ENCODE assay signal across 1 cellular context in the genomic region with DNA sequence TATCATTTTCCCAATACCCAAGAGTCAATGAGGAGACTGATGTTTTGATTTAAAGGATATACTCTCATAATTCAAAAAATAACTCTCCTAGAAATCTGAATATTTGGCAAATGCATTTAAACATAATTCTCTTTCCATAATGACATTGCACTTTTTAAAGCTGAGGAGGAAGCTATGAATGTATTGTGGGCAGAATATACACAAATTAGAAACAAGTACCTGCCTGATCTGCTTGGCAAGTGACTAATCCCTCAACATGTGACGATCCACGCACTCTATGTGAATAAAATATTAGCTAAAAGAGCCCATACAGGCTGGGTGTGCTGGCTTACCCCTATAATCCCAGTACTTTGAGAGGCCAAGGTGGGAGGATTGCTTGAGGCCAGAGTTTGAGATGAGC.
TF ChIP-seq lines count a peak whose summit lies in the region.

No MANE protein-coding gene starts in this region.

TF ChIP-seq in K562, 482 proteins besides CTCF, POLR2A, EP300 and RAD21 (continued from another document):
- TF ChIP-seq, protein P1, sequence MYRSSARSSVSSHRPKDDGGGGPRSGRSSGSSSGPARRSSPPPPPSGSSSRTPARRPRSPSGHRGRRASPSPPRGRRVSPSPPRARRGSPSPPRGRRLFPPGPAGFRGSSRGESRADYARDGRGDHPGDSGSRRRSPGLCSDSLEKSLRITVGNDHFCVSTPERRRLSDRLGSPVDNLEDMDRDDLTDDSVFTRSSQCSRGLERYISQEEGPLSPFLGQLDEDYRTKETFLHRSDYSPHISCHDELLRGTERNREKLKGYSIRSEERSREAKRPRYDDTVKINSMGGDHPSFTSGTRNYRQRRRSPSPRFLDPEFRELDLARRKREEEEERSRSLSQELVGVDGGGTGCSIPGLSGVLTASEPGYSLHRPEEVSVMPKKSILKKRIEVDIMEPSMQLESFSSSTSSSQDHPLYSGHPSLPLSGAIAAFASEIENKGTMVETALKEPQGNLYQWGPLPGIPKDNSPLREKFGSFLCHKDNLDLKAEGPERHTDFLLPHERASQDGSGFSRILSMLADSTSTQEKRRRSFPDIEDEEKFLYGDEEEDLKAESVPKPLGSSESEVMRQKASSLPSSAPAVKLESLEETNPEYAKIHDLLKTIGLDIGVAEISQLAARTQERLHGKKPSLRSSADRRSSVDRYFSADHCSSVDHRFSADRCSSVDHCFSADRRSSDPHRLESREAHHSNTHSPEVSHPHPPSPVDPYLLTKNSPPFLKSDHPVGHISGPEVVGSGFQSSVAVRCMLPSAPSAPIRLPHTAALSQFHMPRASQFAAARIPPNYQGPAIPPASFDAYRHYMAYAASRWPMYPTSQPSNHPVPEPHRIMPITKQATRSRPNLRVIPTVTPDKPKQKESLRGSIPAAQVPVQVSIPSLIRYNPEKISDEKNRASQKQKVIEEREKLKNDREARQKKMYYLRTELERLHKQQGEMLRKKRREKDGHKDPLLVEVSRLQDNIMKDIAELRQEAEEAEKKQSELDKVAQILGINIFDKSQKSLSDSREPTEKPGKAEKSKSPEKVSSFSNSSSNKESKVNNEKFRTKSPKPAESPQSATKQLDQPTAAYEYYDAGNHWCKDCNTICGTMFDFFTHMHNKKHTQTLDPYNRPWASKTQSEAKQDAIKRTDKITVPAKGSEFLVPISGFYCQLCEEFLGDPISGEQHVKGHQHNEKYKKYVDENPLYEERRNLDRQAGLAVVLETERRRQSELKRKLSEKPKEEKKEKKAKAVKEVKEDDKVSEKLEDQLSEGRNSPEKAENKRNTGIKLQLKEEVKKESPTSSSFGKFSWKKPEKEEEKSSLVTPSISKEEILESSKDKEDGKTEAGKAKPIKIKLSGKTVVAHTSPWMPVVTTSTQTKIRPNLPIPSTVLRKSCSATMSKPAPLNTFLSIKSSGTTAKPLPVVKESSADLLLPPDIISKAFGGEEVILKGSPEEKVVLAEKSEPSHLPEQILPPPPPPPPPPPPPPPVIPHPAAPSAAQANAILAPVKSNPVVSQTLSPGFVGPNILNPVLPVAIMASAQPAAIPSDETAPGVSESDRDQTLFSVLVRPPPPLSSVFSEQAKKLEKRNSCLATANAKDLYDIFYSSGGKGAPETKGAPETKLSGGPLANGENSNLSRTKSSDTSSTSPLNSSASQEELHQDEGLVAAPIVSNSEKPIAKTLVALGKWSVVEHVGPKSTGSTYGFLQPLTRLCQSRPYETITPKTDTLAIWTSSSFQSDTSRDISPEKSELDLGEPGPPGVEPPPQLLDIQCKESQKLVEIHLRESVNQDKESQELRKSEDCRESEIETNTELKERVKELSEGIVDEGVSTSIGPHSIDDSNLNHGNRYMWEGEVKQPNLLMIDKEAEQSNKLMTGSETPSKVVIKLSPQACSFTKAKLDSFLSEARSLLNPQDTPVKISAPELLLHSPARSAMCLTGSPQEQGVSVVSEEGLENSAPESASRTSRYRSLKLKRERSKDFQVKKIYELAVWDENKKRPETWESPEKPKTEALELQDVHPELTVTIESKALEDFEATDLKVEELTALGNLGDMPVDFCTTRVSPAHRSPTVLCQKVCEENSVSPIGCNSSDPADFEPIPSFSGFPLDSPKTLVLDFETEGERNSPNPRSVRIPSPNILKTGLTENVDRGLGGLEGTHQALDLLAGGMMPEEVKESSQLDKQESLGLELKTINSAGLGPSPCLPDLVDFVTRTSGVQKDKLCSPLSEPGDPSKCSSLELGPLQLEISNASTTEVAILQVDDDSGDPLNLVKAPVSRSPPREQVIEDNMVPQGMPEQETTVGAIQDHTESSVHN (IDR thresholded peaks at IDR 0.05; ENCODE audit: borderline replicate concordance in 1 of 2, low read depth in 1 of 2): no peak
- no peak for TF ChIP-seq NBN (IDR thresholded peaks at IDR 0.05; ENCODE audit: low read depth)
- TF ChIP-seq MAFG (tag; conservative IDR thresholded peaks at IDR 0.05): peak; percentile 71
- peak; percentile 65 for TF ChIP-seq ZNF316 (IDR thresholded peaks at IDR 0.05)
- TF ChIP-seq NFE2 (IDR thresholded peaks at IDR 0.05; ENCODE audit: low read depth): peak; percentile 42; the same call in 1 of the 2 replicates
TF ChIP-seq in K562: peak in this region for 5.
